Comparison of ENCODE assay signal across 7 cellular contexts in the genomic region with DNA sequence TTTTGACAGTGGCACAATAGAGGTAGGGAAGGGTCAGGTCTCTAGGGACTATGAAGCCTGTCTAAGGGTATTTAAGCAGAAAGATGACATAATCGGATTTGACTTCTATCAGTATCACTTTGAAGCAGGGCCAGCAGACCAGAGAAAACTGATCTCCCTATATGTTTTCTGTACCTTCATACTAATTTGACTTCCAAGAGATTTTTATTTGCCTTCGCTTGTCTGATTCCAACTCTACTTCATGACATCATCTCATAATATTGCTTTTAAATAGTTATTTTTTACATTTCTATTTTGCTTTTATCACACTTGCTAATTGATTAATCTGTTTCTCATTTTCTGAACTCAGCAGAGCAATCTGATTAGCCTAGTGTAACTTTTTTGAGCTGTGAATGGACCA.
"Had no signal": no experiment of that assay in that cellular context is flagged by ENCODE, and none has a peak within 500 bp of the region (broad histone marks: within the 10 kb centered on the region; RNA-seq: fewer than 3 reads in every experiment).

No MANE protein-coding gene starts in this region.

- FAIRE-seq: H1, H54 had no signal

- H3K4me2 ChIP-seq: GM23338, KMS-11 had no signal

- DNase-seq: H9, HFFc6, KBM-7 had no signal

- H3K9ac ChIP-seq: KMS-11 had no signal

- H3K27ac ChIP-seq: KMS-11 had no signal

- ATAC-seq: GM23338 had no signal

- H3K4me3 ChIP-seq: GM23338 had no signal

- H2AFZ ChIP-seq: GM23338 had no signal
